8 cellular contexts compared by ENCODE assay signal in genomic region chr4:140152015-140152703, GRCh38. TPM values are rescaled to one million over a fixed set of nuclear protein-coding genes. Genes with fewer than 3 reads are reported as not detected.
A peak's percentile ranks its signal among the peaks of the same experiment; 100 is the strongest.
DNase-seq lines count a peak whose midpoint lies in the region; ATAC-seq lines count a peak whose summit lies in the region.

No MANE protein-coding gene starts in this region.

- peak; percentile 44 to 48 for ATAC-seq in activated CD4-positive, CD25-positive, alpha-beta regulatory T cell treated with anti-CD3 and anti-CD28 coated beads, Interleukin-2, amount 50 U/mL, for 24 hours
- ATAC-seq in left colon (peak; percentile 56), GM21576 (IDR thresholded peaks at IDR 0.05; ENCODE audit: unreplicated experiment) (no peak), GM21619 (IDR thresholded peaks at IDR 0.05; ENCODE audit: unreplicated experiment) (no peak)

- DNase-seq in GF-D8 (lab: John Stamatoyannopoulos, UW) (peak; percentile 80), NCI-H2107 (lab: John Stamatoyannopoulos, UW) (peak; percentile 55), caudate nucleus (lab: John Stamatoyannopoulos, UW) (peak in 55 of 61 donors; percentile 3 to 82 (median 58)), left colon (peak; percentile 84 to 87)
- DNase-seq in stimulated activated CD4-positive, alpha-beta T cell treated with anti-CD3 and anti-CD28 coated beads, Interleukin-1b, Interleukin-23, amount 100 ng/mL, for 4 hours (ENCODE audit: low read depth in 2 of 2): peak; percentile 58 to 90

- peak overlapping the region; percentile 94 for H3K27ac ChIP-seq in caudate nucleus (ENCODE audit: low read depth, low read length)

- intact Hi-C loops in left colon (cut with DNase I, micrococcal nuclease): loop anchor here (5.0 to 10.0 kb wide), 2 partner anchors 90 to 103 kb away; no protein-coding TSS in a partner anchor

RNA-seq across cellular contexts. Expression of gene MAML3, which starts 1.8 kb away (rescaled TPM):
- total RNA-seq in left colon: 10 to 100 TPM; 11.8 to 14.6 TPM

Comparison
In these comparisons a context has a peak if more than half of its experiments do, and no peak if none do; other contexts are left out.
1. ATAC-seq: peak in activated CD4-positive, CD25-positive, alpha-beta regulatory T cell treated with anti-CD3 and anti-CD28 coated beads, Interleukin-2, amount 50 U/mL, for 24 hours (2 of 2) and left colon (single experiment); none in GM21576 (single experiment) and GM21619 (single experiment).
2. Peak in every context shown above with its lines, with median percentiles within 50 percentile points of each other: DNase-seq.